ENCODE assay signal across 16 cellular contexts in genomic region chr3:174376346-174376745, GRCh38.
DNase-seq lines count a peak whose midpoint lies in the region; FAIRE-seq and TF ChIP-seq lines count a peak whose summit lies in the region.
"Had no signal": no experiment of that assay in that cellular context is flagged by ENCODE, and none has a peak within 500 bp of the region (broad histone marks: within the 10 kb centered on the region; RNA-seq: fewer than 3 reads in every experiment).

No MANE protein-coding gene starts in this region.

- H3K4me1 Mint-ChIP-seq in astrocyte (ENCODE audit: low read depth, unreplicated experiment) = peaks cover 2% of the 10 kb centered on the region
- H3K4me1 Mint-ChIP-seq: IgD-negative memory B cell had no signal

- H2AFZ ChIP-seq in astrocyte (ENCODE audit: low read depth, low read length) = no peak overlapping the region

- TF ChIP-seq CTCF in astrocyte (IDR thresholded peaks at IDR 0.05; ENCODE audit: insufficient read depth, low read depth, low read length) = no peak
- no peak for TF ChIP-seq CTCF in fibroblast of the aortic adventitia (IDR thresholded peaks at IDR 0.05; ENCODE audit: insufficient read depth, low read length)
- TF ChIP-seq CTCF in GM20000 (IDR thresholded peaks at IDR 0.05; ENCODE audit: extremely low read depth, missing control alignments) = no peak

- H3K27me3 ChIP-seq in astrocyte (ENCODE audit: insufficient read depth, low read length) = no peaks in the 10 kb centered on the region

- H3K27me3 Mint-ChIP-seq in astrocyte (ENCODE audit: low read depth, unreplicated experiment) = no peaks in the 10 kb centered on the region
- H3K27me3 Mint-ChIP-seq: IgD-negative memory B cell had no signal

- no peaks in the 10 kb centered on the region for H3K4me1 ChIP-seq in astrocyte (ENCODE audit: insufficient read depth, low read length)

- H3K4me3 ChIP-seq in astrocyte (ENCODE audit: insufficient read depth, low read depth, low read length) (no peak overlapping the region), fibroblast of the aortic adventitia (ENCODE audit: low read depth, low read length) (no peak overlapping the region)
- H3K4me3 ChIP-seq: SK-N-MC had no signal

- no peak overlapping the region for H3K4me3 Mint-ChIP-seq in astrocyte (ENCODE audit: unreplicated experiment)
- H3K4me3 Mint-ChIP-seq: IgD-negative memory B cell had no signal

- DNase-seq in AG08395 (ENCODE audit: low spot score) (peak; percentile 34), HCEC 1CT (peak; percentile 37), astrocyte (ENCODE audit: low read depth) (peak; percentile 70), fibroblast of the aortic adventitia (ENCODE audit: low read depth) (peak; percentile 49), Kasumi-1 (lab: John Stamatoyannopoulos, UW) (no peak), NCI-H2196 treated with DMSO at 0.1 percent for 48 hours (lab: John Stamatoyannopoulos, UW; ENCODE audit: unreplicated experiment) (no peak), GM20000 (ENCODE audit: low spot score) (no peak)
- no peak for DNase-seq in stimulated activated CD4-positive, alpha-beta T cell treated with anti-CD3 and anti-CD28 coated beads, Interleukin-4, amount 100 ng/mL, for 4 hours
- DNase-seq: 8988T, AML-193, GDM1, NCI-H1048, NCI-H1694, NCI-H446 had no signal

- H3K9me3 ChIP-seq in astrocyte (ENCODE audit: insufficient read depth, low read depth, low read length) = no peaks in the 10 kb centered on the region

- no peaks in the 10 kb centered on the region for H3K36me3 Mint-ChIP-seq in astrocyte (ENCODE audit: low read depth, unreplicated experiment)
- H3K36me3 Mint-ChIP-seq: IgD-negative memory B cell had no signal

- no peaks in the 10 kb centered on the region for H3K36me3 ChIP-seq in astrocyte (ENCODE audit: insufficient read depth, low read length)

- H3K27ac ChIP-seq in astrocyte (ENCODE audit: low read depth, low read length) = no peak overlapping the region
- H3K27ac ChIP-seq: SK-N-MC had no signal

- no peak overlapping the region for H3K9ac ChIP-seq in astrocyte (ENCODE audit: low read length)

- no peaks in the 10 kb centered on the region for H3K9me3 Mint-ChIP-seq in astrocyte (ENCODE audit: unreplicated experiment)

- no peaks in the 10 kb centered on the region for H3K79me2 ChIP-seq in astrocyte (ENCODE audit: insufficient read depth, low read length)

- no peaks in the 10 kb centered on the region for H4K20me1 ChIP-seq in astrocyte (ENCODE audit: insufficient read depth, low read length)

- no peak overlapping the region for H3K4me2 ChIP-seq in astrocyte (ENCODE audit: low read length)

- no peak for FAIRE-seq in astrocyte (lab: Jason Lieb, UNC)

- H3K27ac Mint-ChIP-seq in astrocyte (ENCODE audit: unreplicated experiment) = no peak overlapping the region
- H3K27ac Mint-ChIP-seq: IgD-negative memory B cell had no signal

Comparison
In these comparisons a context has a peak if more than half of its experiments do, and no peak if none do; other contexts are left out.
1. DNase-seq: peak in AG08395 (single experiment), HCEC 1CT (single experiment), astrocyte (single experiment) and fibroblast of the aortic adventitia (single experiment); none in Kasumi-1 (0 of 2), NCI-H2196 treated with DMSO at 0.1 percent for 48 hours (single experiment), GM20000 (single experiment) and stimulated activated CD4-positive, alpha-beta T cell treated with anti-CD3 and anti-CD28 coated beads, Interleukin-4, amount 100 ng/mL, for 4 hours (0 of 2).